In genomic region chr7:23462846-23463245, GRCh38 we compare ENCODE assay signal across 8 cellular contexts. TPM values are rescaled to one million over a fixed set of nuclear protein-coding genes. Genes with fewer than 3 reads are reported as not detected.
A peak's percentile ranks its signal among the peaks of the same experiment; 100 is the strongest.
DNase-seq lines count a peak whose midpoint lies in the region; ATAC-seq lines count a peak whose summit lies in the region.

No MANE protein-coding gene starts in this region.

- peaks cover 77% of the 10 kb centered on the region for H3K27me3 Mint-ChIP-seq in activated CD8-positive, alpha-beta memory T cell treated with anti-CD3 and anti-CD28 coated beads, Interleukin-2, amount 10 ng/mL, durations not matched to agents 7 days and 5 days

- peak; percentile 15 to 19 for DNase-seq in AML-193 (lab: John Stamatoyannopoulos, UW)
- DNase-seq in HCEC 1CT, result peak; percentile 34
- DNase-seq in amniotic epithelial cell (ENCODE audit: low read depth), result peak; percentile 59
- DNase-seq in left kidney (ENCODE audit: low read depth, low spot score), result peak; percentile 56
- DNase-seq in activated CD8-positive, alpha-beta memory T cell treated with anti-CD3 and anti-CD28 coated beads, Interleukin-2, amount 10 ng/mL, durations not matched to agents 7 days and 5 days, result no peak
- DNase-seq in GOT3 (lab: John Stamatoyannopoulos, UW), result no peak

- no peak overlapping the region for H3K27ac Mint-ChIP-seq in activated CD8-positive, alpha-beta memory T cell treated with anti-CD3 and anti-CD28 coated beads, Interleukin-2, amount 10 ng/mL, durations not matched to agents 7 days and 5 days

- ATAC-seq in GM19455 (IDR thresholded peaks at IDR 0.05; ENCODE audit: unreplicated experiment) (no peak), GM18861 (IDR thresholded peaks at IDR 0.05; ENCODE audit: unreplicated experiment) (no peak)
- no peak for ATAC-seq in activated CD8-positive, alpha-beta memory T cell treated with anti-CD3 and anti-CD28 coated beads, Interleukin-2, amount 10 ng/mL, durations not matched to agents 7 days and 5 days

- H3K9me3 Mint-ChIP-seq in activated CD8-positive, alpha-beta memory T cell treated with anti-CD3 and anti-CD28 coated beads, Interleukin-2, amount 10 ng/mL, durations not matched to agents 7 days and 5 days (ENCODE audit: low read depth), result no peaks in the 10 kb centered on the region

- H3K4me1 Mint-ChIP-seq in activated CD8-positive, alpha-beta memory T cell treated with anti-CD3 and anti-CD28 coated beads, Interleukin-2, amount 10 ng/mL, durations not matched to agents 7 days and 5 days, result peaks cover 11% of the 10 kb centered on the region

- CTCF ChIA-PET in activated CD8-positive, alpha-beta memory T cell treated with anti-CD3 and anti-CD28 coated beads, Interleukin-2, amount 10 ng/mL, durations not matched to agents 7 days and 5 days (lab: Charles Lee), result interaction anchor here (0.9 to 3.6 kb wide), 7 partner anchors 32 to 197 kb away, joined by 3 to 29 read pairs (median 4); no protein-coding TSS in a partner anchor

- no peaks in the 10 kb centered on the region for H3K36me3 Mint-ChIP-seq in activated CD8-positive, alpha-beta memory T cell treated with anti-CD3 and anti-CD28 coated beads, Interleukin-2, amount 10 ng/mL, durations not matched to agents 7 days and 5 days

- H3K4me3 Mint-ChIP-seq in activated CD8-positive, alpha-beta memory T cell treated with anti-CD3 and anti-CD28 coated beads, Interleukin-2, amount 10 ng/mL, durations not matched to agents 7 days and 5 days, result no peak overlapping the region

RNA-seq across cellular contexts. Expression of gene IGF2BP3, which starts 7.4 kb away (rescaled TPM):
- 1 to 10 TPM in 1 of 2 experiments, under 1 TPM in 1; 0.84 to 1.3 TPM for total RNA-seq in activated CD8-positive, alpha-beta memory T cell treated with anti-CD3 and anti-CD28 coated beads, Interleukin-2, amount 10 ng/mL, durations not matched to agents 7 days and 5 days

Comparison
In these comparisons a context has a peak if more than half of its experiments do, and no peak if none do; other contexts are left out.
1. DNase-seq: peak in AML-193 (2 of 2), HCEC 1CT (single experiment), amniotic epithelial cell (single experiment) and left kidney (single experiment); none in activated CD8-positive, alpha-beta memory T cell treated with anti-CD3 and anti-CD28 coated beads, Interleukin-2, amount 10 ng/mL, durations not matched to agents 7 days and 5 days (single experiment) and GOT3 (single experiment).